In genomic region chr3:119033393-119034255, GRCh38 we compare ENCODE assay signal across 8 cellular contexts. TPM values are rescaled to one million over a fixed set of nuclear protein-coding genes. Genes with fewer than 3 reads are reported as not detected.
DNase-seq lines count a peak whose midpoint lies in the region; ATAC-seq and TF ChIP-seq lines count a peak whose summit lies in the region.

No MANE protein-coding gene starts in this region.

- ATAC-seq in memory B cell (ENCODE audit: low read depth) (no peak), GM19023 (IDR thresholded peaks at IDR 0.05; ENCODE audit: unreplicated experiment) (no peak)

- H3K27ac ChIP-seq in temporal lobe (ENCODE audit: low read depth, low read length) = peak overlapping the region; percentile 88

- DNase-seq in activated T-cell treated with anti-CD3 and anti-CD28 coated beads, Interleukin-2, amount 50 U/mL, for 24 hours = no peak
- DNase-seq in activated T-cell treated with anti-CD3 and anti-CD28 coated beads for 4 hours (no peak), memory B cell (ENCODE audit: low spot score in 2 of 2) (no peak), posterior vena cava (ENCODE audit: low spot score) (no peak), NCI-H345 (lab: John Stamatoyannopoulos, UW) (no peak)

- H3K36me3 Mint-ChIP-seq in activated T-cell treated with anti-CD3 and anti-CD28 coated beads, Interleukin-2, amount 50 U/mL, for 24 hours (ENCODE audit: low read depth) = no peaks in the 10 kb centered on the region
- H3K36me3 Mint-ChIP-seq in brain (no peaks in the 10 kb centered on the region), memory B cell (no peaks in the 10 kb centered on the region)

- no peak overlapping the region for H3K27ac Mint-ChIP-seq in activated T-cell treated with anti-CD3 and anti-CD28 coated beads, Interleukin-2, amount 50 U/mL, for 24 hours
- peak overlapping the region in 4 of 5 experiments; percentile 75 to 87 (median 80) for H3K27ac Mint-ChIP-seq in brain
- no peak overlapping the region for H3K27ac Mint-ChIP-seq in memory B cell

- H3K4me1 Mint-ChIP-seq in activated T-cell treated with anti-CD3 and anti-CD28 coated beads, Interleukin-2, amount 50 U/mL, for 24 hours (ENCODE audit: low read depth) = peaks cover 11% of the 10 kb centered on the region
- H3K4me1 Mint-ChIP-seq in brain = peaks cover 19% of the 10 kb centered on the region
- H3K4me1 Mint-ChIP-seq in memory B cell = peaks cover 4% of the 10 kb centered on the region

- intact Hi-C loops in posterior vena cava (cut with DNase I) = loop anchor here in 1 of 2 donors (10.0 kb wide), 1 partner anchor 149 kb away; no protein-coding TSS in a partner anchor

- peak overlapping the region; percentile 84 for H3K4me3 Mint-ChIP-seq in activated T-cell treated with anti-CD3 and anti-CD28 coated beads, Interleukin-2, amount 50 U/mL, for 24 hours
- peak overlapping the region; percentile 91 to 93 (median 92) for H3K4me3 Mint-ChIP-seq in brain
- peak overlapping the region; percentile 84 for H3K4me3 Mint-ChIP-seq in memory B cell

- H3K9me3 Mint-ChIP-seq in activated T-cell treated with anti-CD3 and anti-CD28 coated beads, Interleukin-2, amount 50 U/mL, for 24 hours = no peaks in the 10 kb centered on the region
- H3K9me3 Mint-ChIP-seq in brain (peaks cover 0 to 2% (median 0%) of the 10 kb centered on the region in 5 experiments), memory B cell (no peaks in the 10 kb centered on the region)

- peaks cover 48% of the 10 kb centered on the region for H3K27me3 Mint-ChIP-seq in activated T-cell treated with anti-CD3 and anti-CD28 coated beads, Interleukin-2, amount 50 U/mL, for 24 hours
- H3K27me3 Mint-ChIP-seq in brain (peaks cover 7% of the 10 kb centered on the region), memory B cell (peaks cover 20% of the 10 kb centered on the region)

- no peak for TF ChIP-seq CTCF in brain (conservative IDR thresholded peaks at IDR 0.05)

RNA-seq across cellular contexts. Expression of gene IGSF11, which starts 1.0 kb away (rescaled TPM):
- 11.9 TPM for polyA plus RNA-seq in brain (ENCODE audit: insufficient read depth, low read depth, low replicate concordance)
- total RNA-seq in temporal lobe (8.9 TPM), posterior vena cava (under 1 TPM; 0.46 to 0.57 TPM)

Comparison
In these comparisons a context has a peak if more than half of its experiments do, and no peak if none do; other contexts are left out.
1. H3K27ac Mint-ChIP-seq: peak in brain (4 of 5); none in activated T-cell treated with anti-CD3 and anti-CD28 coated beads, Interleukin-2, amount 50 U/mL, for 24 hours (single experiment) and memory B cell (single experiment).
2. Peak in every context shown above with its lines, with median percentiles within 50 percentile points of each other: H3K4me3 Mint-ChIP-seq.